ENCODE assay signal across 15 cellular contexts in genomic region chr3:14202874-14203520, GRCh38. TPM values are rescaled to one million over a fixed set of nuclear protein-coding genes. Genes with fewer than 3 reads are reported as not detected.
DNase-seq lines count a peak whose midpoint lies in the region; ATAC-seq, FAIRE-seq and TF ChIP-seq lines count a peak whose summit lies in the region.
"Had no signal": no experiment of that assay in that cellular context is flagged by ENCODE, and none has a peak within 500 bp of the region (broad histone marks: within the 10 kb centered on the region; RNA-seq: fewer than 3 reads in every experiment).

No MANE protein-coding gene starts in this region.

- H3K4me2 ChIP-seq in A549, result no peak overlapping the region
- H3K4me2 ChIP-seq in H9 (ENCODE audit: insufficient read depth, insufficient read length, low read length), result no peak overlapping the region
- no peak overlapping the region for H3K4me2 ChIP-seq in GM12878 (ENCODE audit: control insufficient read depth, insufficient read depth)
- H3K4me2 ChIP-seq in mesendoderm (ENCODE audit: low read length), result no peak overlapping the region
- H3K4me2 ChIP-seq: KMS-11 had no signal

- no peak overlapping the region for H2BK20ac ChIP-seq in H9 (ENCODE audit: low read depth, low read length, poor library complexity, severe bottlenecking)

- no peak overlapping the region for H3T11ph ChIP-seq in H9 (ENCODE audit: low read length)

- H4K91ac ChIP-seq in H9 (ENCODE audit: insufficient read length, low read depth, low read length), result no peak overlapping the region

- H2AK5ac ChIP-seq in H9 (ENCODE audit: insufficient read length, low read length) (no peak overlapping the region), mesendoderm (ENCODE audit: low read length) (no peak overlapping the region)

- H3K4me3 ChIP-seq in A549, result no peak overlapping the region
- no peak overlapping the region for H3K4me3 ChIP-seq in GM12878
- H3K4me3 ChIP-seq in mesendoderm (ENCODE audit: low read length), result no peak overlapping the region
- H3K4me3 ChIP-seq: BLaER1 treated with 17β-estradiol and CSF1 and Interleukin-3, amounts not matched to agents 10 nM and 100 nM; cardiac muscle cell; lower lobe of right lung; prostate gland had no signal

- H3K79me1 ChIP-seq in H9 (ENCODE audit: insufficient read depth, low read depth, low read length, poor library complexity, severe bottlenecking) (no peaks in the 10 kb centered on the region), mesendoderm (ENCODE audit: low read length) (no peaks in the 10 kb centered on the region)

- ATAC-seq in A549 (peak; percentile 35 to 40; a peak in 3 of 6 replicates), GM12878 (peak; percentile 19; the same call in 2 of the 3 replicates), GM21367 (IDR thresholded peaks at IDR 0.05; ENCODE audit: unreplicated experiment) (no peak)

- H3K9ac ChIP-seq in H9 (ENCODE audit: extremely low read depth, insufficient read length, low read length), result no peak overlapping the region
- no peak overlapping the region for H3K9ac ChIP-seq in GM12878 (ENCODE audit: control insufficient read depth, insufficient read depth, low read length)
- H3K9ac ChIP-seq in mesendoderm (ENCODE audit: low read length), result no peak overlapping the region
- H3K9ac ChIP-seq: KMS-11 had no signal

- H3K23ac ChIP-seq in H9 (ENCODE audit: insufficient read length, low read depth, low read length) (no peak overlapping the region), mesendoderm (ENCODE audit: low read length) (no peak overlapping the region)

- H4K8ac ChIP-seq in H9 (replicated peaks; ENCODE audit: insufficient read length, low read depth, low read length) (no peak overlapping the region), mesendoderm (ENCODE audit: low read depth, low read length) (no peak overlapping the region)

- no peak for TF ChIP-seq POLR2A in A549 (IDR thresholded peaks at IDR 0.05; ENCODE audit: low read length)
- no peak for TF ChIP-seq POLR2A in GM12878 (IDR thresholded peaks at IDR 0.05; ENCODE audit: low read depth, low read length)

- H3K27me3 ChIP-seq in H9 (ENCODE audit: insufficient read depth, low read length) (no peaks in the 10 kb centered on the region), GM12878 (replicated peaks in 1 of 2; ENCODE audit: control insufficient read depth in 2 of 2, insufficient read depth in 2 of 2, low read length in 1 of 2) (no peaks in the 10 kb centered on the region), mesendoderm (ENCODE audit: insufficient read depth, low read length, poor library complexity) (no peaks in the 10 kb centered on the region)
- H3K27me3 ChIP-seq: BLaER1 treated with 17β-estradiol and CSF1 and Interleukin-3, amounts not matched to agents 10 nM and 100 nM; cardiac muscle cell had no signal

- H3K9me3 Mint-ChIP-seq in H9, result no peaks in the 10 kb centered on the region

- no peak overlapping the region for H2BK15ac ChIP-seq in H9 (ENCODE audit: low read depth, low read length)
- H2BK15ac ChIP-seq in mesendoderm (replicated peaks; ENCODE audit: low read depth), result no peak overlapping the region

- TF ChIP-seq CTCF in A549 (IDR thresholded peaks at IDR 0.05) (no peak), H9 (conservative IDR thresholded peaks at IDR 0.05) (no peak), GM12878 (IDR thresholded peaks at IDR 0.05 in 2 of 3, conservative IDR thresholded peaks at IDR 0.05 in 1 of 3; ENCODE audit: control insufficient read depth in 2 of 3, extremely low read depth in 1 of 3, insufficient read depth in 1 of 3, low read depth in 3 of 3, low read length in 3 of 3) (no peak)

- TF ChIP-seq EP300 in A549 (IDR thresholded peaks at IDR 0.05) (no peak), GM12878 (IDR thresholded peaks at IDR 0.05; ENCODE audit: borderline replicate concordance in 1 of 2, control insufficient read depth in 1 of 2, low read depth in 2 of 2, low read length in 2 of 2) (no peak)

- H3K36me3 ChIP-seq in GM12878 (ENCODE audit: control insufficient read depth in 2 of 2, insufficient read depth in 2 of 2, low read length in 1 of 2), result peaks cover 0 to 6% of the 10 kb centered on the region in 2 experiments; a peak in 2 of 4 replicates
- peaks cover 3% of the 10 kb centered on the region for H3K36me3 ChIP-seq in mesendoderm (ENCODE audit: control insufficient read depth, insufficient read depth, low read length)
- H3K36me3 ChIP-seq: prostate gland had no signal

- CTCF ChIA-PET in A549 (lab: Yijun Ruan, JAX) (interaction anchor here (0.6 to 5.4 kb wide), 79 partner anchors 8 to 724 kb away, joined by 3 to 69 read pairs (median 5); partner anchors contain the start of genes LSM3 and XPC), GM12878 (lab: Yijun Ruan, JAX) (interaction anchor here (0.6 to 3.6 kb wide), 57 partner anchors 8 to 731 kb away, joined by 3 to 46 read pairs (median 5); partner anchors contain the start of genes LSM3 and XPC)

- H3K4me1 ChIP-seq in A549, result no peaks in the 10 kb centered on the region
- H3K4me1 ChIP-seq in H9 (ENCODE audit: insufficient read depth, low read length), result no peaks in the 10 kb centered on the region
- H3K4me1 ChIP-seq in GM12878 (ENCODE audit: control insufficient read depth, insufficient read depth, low read length), result no peaks in the 10 kb centered on the region
- H3K4me1 ChIP-seq in mesendoderm (ENCODE audit: control insufficient read depth, low read depth, low read length), result no peaks in the 10 kb centered on the region

- H3K27ac ChIP-seq in A549 (no peak overlapping the region), H9 (ENCODE audit: insufficient read length, low read depth, low read length) (no peak overlapping the region), GM12878 (ENCODE audit: control insufficient read depth, insufficient read depth) (no peak overlapping the region), mesendoderm (ENCODE audit: low read depth, low read length) (no peak overlapping the region)
- H3K27ac ChIP-seq: cardiac muscle cell, KMS-11, lower lobe of right lung, prostate gland had no signal

- peaks cover 6 to 15% (median 14%) of the 10 kb centered on the region in 3 experiments; a peak in 6 of 7 replicates for H3K36me3 Mint-ChIP-seq in H9 (ENCODE audit: insufficient read depth in 1 of 3, low read depth in 3 of 3)

- H3K9me3 ChIP-seq in A549, result no peaks in the 10 kb centered on the region
- H3K9me3 ChIP-seq in H9 (ENCODE audit: control insufficient read depth, low read depth, low read length), result no peaks in the 10 kb centered on the region
- H3K9me3 ChIP-seq in GM12878 (replicated peaks; ENCODE audit: control insufficient read depth, insufficient read depth, low read length), result no peaks in the 10 kb centered on the region
- H3K9me3 ChIP-seq: BLaER1 treated with 17β-estradiol and CSF1 and Interleukin-3, amounts not matched to agents 10 nM and 100 nM; lower lobe of right lung; prostate gland had no signal

- H2BK120ac ChIP-seq in H9 (ENCODE audit: low read depth, low read length, poor library complexity, severe bottlenecking) (no peak overlapping the region), mesendoderm (ENCODE audit: low read depth, low read length) (no peak overlapping the region)

- H3K4me3 Mint-ChIP-seq in H9, result no peak overlapping the region

- no peak overlapping the region for H4K5ac ChIP-seq in H9 (ENCODE audit: insufficient read length, low read depth, low read length)
- H4K5ac ChIP-seq in mesendoderm (ENCODE audit: low read length), result no peak overlapping the region

- no peak overlapping the region for H3K14ac ChIP-seq in H9 (ENCODE audit: insufficient read depth, low read length)

- H3K18ac ChIP-seq in H9 (ENCODE audit: insufficient read length, low read depth, low read length), result no peak overlapping the region
- no peak overlapping the region for H3K18ac ChIP-seq in mesendoderm (ENCODE audit: low read length)

- H4K20me1 ChIP-seq in H9 (ENCODE audit: control insufficient read depth, insufficient read depth, insufficient read length) (peaks cover 2% of the 10 kb centered on the region), GM12878 (ENCODE audit: control insufficient read depth, insufficient read depth) (no peaks in the 10 kb centered on the region; the same call in 1 of the 2 replicates)

- SMC1A ChIA-PET in GM12878 (lab: Charles Lee; ENCODE audit: uncharacterized antibody, unreplicated experiment), result interaction anchor here (0.9 to 3.0 kb wide), 20 partner anchors 9 to 330 kb away, joined by 3 to 26 read pairs (median 4); partner anchors contain the start of genes LSM3 and XPC

- FAIRE-seq in A549 (lab: Jason Lieb, UNC) (no peak), GM12878 (lab: Jason Lieb, UNC) (peak; percentile 18)
- FAIRE-seq: endometrium had no signal

- POLR2A ChIA-PET in A549 (lab: Yijun Ruan, JAX), result interaction anchor here (1.2 kb wide), 2 partner anchors 24 to 78 kb away, joined by 3 to 11 read pairs; partner anchors contain the start of genes CHCHD4, LSM3, TMEM43 and XPC
- POLR2A ChIA-PET in GM12878 (lab: Charles Lee), result no interaction called here

- H2BK5ac ChIP-seq in H9 (ENCODE audit: insufficient read length, low read length) (no peak overlapping the region), mesendoderm (ENCODE audit: low read length) (no peak overlapping the region)

- peaks cover 0 to 4% of the 10 kb centered on the region in 2 experiments; a peak in 2 of 4 replicates for H3K4me1 Mint-ChIP-seq in H9

- peak overlapping the region in 2 of 3 experiments; percentile 70 to 82; a peak in 4 of 7 replicates for H3K27ac Mint-ChIP-seq in H9

- in situ Hi-C loops in GM12878 (cut with MboI), result loop anchor here (5.0 kb wide), 1 partner anchor 274 kb away; no protein-coding TSS in a partner anchor

- H3K23me2 ChIP-seq in H9 (ENCODE audit: insufficient read length, low read depth, low read length, poor library complexity, severe bottlenecking), result no peaks in the 10 kb centered on the region

- no peak overlapping the region for H2BK12ac ChIP-seq in H9 (ENCODE audit: insufficient read length, low read depth, low read length)

- no peak for DNase-seq in A549 (ENCODE audit: low read depth in 1 of 2, low spot score in 1 of 2)
- no peak for DNase-seq in H9
- no peak for DNase-seq in GM12878 (ENCODE audit: low read depth, low spot score)
- DNase-seq in mesendoderm, result no peak
- DNase-seq in medulla oblongata (ENCODE audit: extremely low spot score), result no peak
- DNase-seq in cerebellar cortex (ENCODE audit: low spot score), result no peak
- DNase-seq: NCI-H1436 treated with DMSO at 0.1 percent for 48 hours, NCI-H2107 had no signal

- H3K56ac ChIP-seq in H9 (ENCODE audit: insufficient read length, low read depth, low read length) (no peak overlapping the region), mesendoderm (ENCODE audit: low read length) (peak overlapping the region; percentile 32)

- H2AFZ ChIP-seq in H9 (ENCODE audit: low read length) (no peak overlapping the region), GM12878 (ENCODE audit: control insufficient read depth, low read depth, low read length) (no peak overlapping the region)

- 59% methylated on average over 23 of the region's 23 CpGs for WGBS in A549 (ENCODE audit: missing lambda C conversion rate)
- no CpG with 5 or more reads among the region's 23 CpGs for WGBS in H9 (ENCODE audit: extremely low coverage, insufficient read length, low lambda C conversion rate)
- 52% methylated on average over 23 of the region's 23 CpGs for WGBS in GM12878 (ENCODE audit: insufficient coverage, insufficient replicate concordance, low lambda C conversion rate, missing lambda C conversion rate)
- no CpG with 5 or more reads among the region's 23 CpGs for WGBS in mesendoderm (ENCODE audit: extremely low coverage, insufficient coverage, low lambda C conversion rate)

- RAD21 ChIA-PET in GM12878 (lab: Charles Lee; ENCODE audit: unreplicated experiment), result interaction anchor here (0.8 to 3.5 kb wide), 16 partner anchors 19 to 719 kb away, joined by 3 to 26 read pairs (median 6); no protein-coding TSS in a partner anchor

- TF ChIP-seq RAD21 in A549 (conservative IDR thresholded peaks at IDR 0.05 in 1 of 2, IDR thresholded peaks at IDR 0.05 in 1 of 2) (no peak), GM12878 (IDR thresholded peaks at IDR 0.05; ENCODE audit: insufficient read depth, low read depth, low read length) (no peak)

- H3K4ac ChIP-seq in H9 (ENCODE audit: low read depth, low read length) (no peak overlapping the region), mesendoderm (ENCODE audit: low read depth, low read length) (no peak overlapping the region)

- no peaks in the 10 kb centered on the region; the same call in 1 of the 2 replicates for H3K27me3 Mint-ChIP-seq in H9 (ENCODE audit: low read depth)

- intact Hi-C loops in GM12878 (cut with micrococcal nuclease; ENCODE audit: unreplicated experiment), result loop anchor here (1.0 to 10.0 kb wide), 4 partner anchors 58 to 719 kb away; no protein-coding TSS in a partner anchor

- H3K79me2 ChIP-seq in H9 (ENCODE audit: insufficient read depth, low read length), result no peaks in the 10 kb centered on the region
- H3K79me2 ChIP-seq in GM12878 (ENCODE audit: control insufficient read depth, insufficient read depth, low read length), result no peaks in the 10 kb centered on the region
- no peaks in the 10 kb centered on the region for H3K79me2 ChIP-seq in mesendoderm (ENCODE audit: control insufficient read depth, insufficient read depth, low read length)

- BruUV-seq in GM12878 (replicated peaks; lab: Mats Ljungman, UMichigan), result no TSS peak

RNA-seq across cellular contexts. Expression of gene LSM3, which starts 24.4 kb away (rescaled TPM):
- polyA plus RNA-seq in A549 (2011; rRNA removed), result 11.8 and 23.9 TPM in 2 replicates
- polyA plus RNA-seq in A549 (2012; cell fraction: cytosol; rRNA removed), result 6.5 and 9.1 TPM in 2 replicates
- polyA plus RNA-seq in A549 (2012; cell fraction: nucleus; rRNA removed), result 1.2 and 2.5 TPM in 2 replicates
- 32.0 to 36.1 TPM (median 33.0 TPM) in 3 replicates for polyA plus RNA-seq in A549 (2017; fragmentation: RNase III; extraction: RNeasy Plus Mini Kit Qiagen cat#74134 plus additional on column Dnase treatment)
- 1.8 and 2.4 TPM in 2 replicates for polyA minus RNA-seq in A549 (2011; rRNA and poly(A)+ RNA removed)
- 23.5 and 24.4 TPM in 2 replicates for total RNA-seq in H9 (2021)
- 7.5 and 7.9 TPM in 2 replicates for total RNA-seq in GM12878 (2013; cell fraction: nucleolus; rRNA removed)
- 15.5 and 17.1 TPM in 2 replicates for total RNA-seq in GM12878 (2014; rRNA removed)
- total RNA-seq in GM12878 (2014; rRNA removed; fragmentation: Illumina TruSeq; extraction: Trizol), result 26.8 and 30.5 TPM in 2 replicates
- 16.0 and 18.3 TPM in 2 replicates for total RNA-seq in GM12878 (2021)
- 10.9 TPM for polyA plus RNA-seq in GM12878 (2011; ENCODE audit: low read depth)
- polyA plus RNA-seq in GM12878 (2011; rRNA removed), result 25.2 and 44.6 TPM in 2 replicates
- polyA plus RNA-seq in GM12878 (2011; cell fraction: cytosol; rRNA removed), result 5.2 and 5.9 TPM in 2 replicates
- 5.4 and 6.0 TPM in 2 replicates for polyA plus RNA-seq in GM12878 (2011; cell fraction: nucleus; rRNA removed)
- 17.9 and 22.1 TPM in 2 replicates for polyA plus RNA-seq in GM12878 (2012)
- polyA plus RNA-seq in GM12878 (2014; fragmentation: Illumina TruSeq; extraction: Trizol), result 27.8 and 33.8 TPM in 2 replicates
- 100 to 1,000 TPM in 1 of 2 experiments, 10 to 100 TPM in 1; 98.1 to 111 TPM for polyA plus RNA-seq in GM12878 (2014; fragmentation: Nextera tagmentation; extraction: Ambion mirVana)
- 20.0 and 23.9 TPM in 2 replicates for polyA plus RNA-seq in GM12878 (2014; rRNA removed)
- 10 to 100 TPM; 79.6 to 85.3 TPM for polyA plus RNA-seq in GM12878 (2016; fragmentation: Nextera tagmentation; extraction: Ambion mirVana)
- polyA minus RNA-seq in GM12878 (2011; rRNA and poly(A)+ RNA removed), result 2.9 and 3.2 TPM in 2 replicates
- 1.8 and 2.1 TPM in 2 replicates for polyA minus RNA-seq in GM12878 (2011; cell fraction: cytosol; rRNA and poly(A)+ RNA removed)
- 2.7 and 5.9 TPM in 2 replicates for polyA minus RNA-seq in GM12878 (2011; cell fraction: nucleus; rRNA and poly(A)+ RNA removed)
- polyA plus RNA-seq in mesendoderm (2013, experiment 1 of 2), result 50.3 TPM
- polyA plus RNA-seq in mesendoderm (2013, experiment 2 of 2), result 49.8 TPM

RNA-seq across cellular contexts. Expression of gene XPC, which starts 24.6 kb away (rescaled TPM):
- polyA plus RNA-seq in A549 (2011; rRNA removed), result 36.3 and 58.9 TPM in 2 replicates
- 21.1 and 22.1 TPM in 2 replicates for polyA plus RNA-seq in A549 (2012; cell fraction: cytosol; rRNA removed)
- 41.2 and 43.4 TPM in 2 replicates for polyA plus RNA-seq in A549 (2012; cell fraction: nucleus; rRNA removed)
- 33.8 to 35.4 TPM (median 34.4 TPM) in 3 replicates for polyA plus RNA-seq in A549 (2017; fragmentation: RNase III; extraction: RNeasy Plus Mini Kit Qiagen cat#74134 plus additional on column Dnase treatment)
- 33.0 and 37.9 TPM in 2 replicates for polyA minus RNA-seq in A549 (2011; rRNA and poly(A)+ RNA removed)
- total RNA-seq in H9 (2021), result 25.6 and 30.3 TPM in 2 replicates
- 61.0 and 69.0 TPM in 2 replicates for total RNA-seq in GM12878 (2013; cell fraction: nucleolus; rRNA removed)
- 30.2 and 32.9 TPM in 2 replicates for total RNA-seq in GM12878 (2014; rRNA removed)
- 27.9 and 29.5 TPM in 2 replicates for total RNA-seq in GM12878 (2014; rRNA removed; fragmentation: Illumina TruSeq; extraction: Trizol)
- 32.9 and 35.1 TPM in 2 replicates for total RNA-seq in GM12878 (2021)
- polyA plus RNA-seq in GM12878 (2011; ENCODE audit: low read depth), result 20.3 TPM
- polyA plus RNA-seq in GM12878 (2011; rRNA removed), result 19.2 and 27.7 TPM in 2 replicates
- polyA plus RNA-seq in GM12878 (2011; cell fraction: cytosol; rRNA removed), result 19.1 and 21.0 TPM in 2 replicates
- 80.0 and 91.2 TPM in 2 replicates for polyA plus RNA-seq in GM12878 (2011; cell fraction: nucleus; rRNA removed)
- polyA plus RNA-seq in GM12878 (2012), result 23.5 and 29.0 TPM in 2 replicates
- 31.5 and 36.3 TPM in 2 replicates for polyA plus RNA-seq in GM12878 (2014; fragmentation: Illumina TruSeq; extraction: Trizol)
- 1 to 10 TPM; 4.0 to 6.1 TPM for polyA plus RNA-seq in GM12878 (2014; fragmentation: Nextera tagmentation; extraction: Ambion mirVana)
- 25.8 and 28.1 TPM in 2 replicates for polyA plus RNA-seq in GM12878 (2014; rRNA removed)
- polyA plus RNA-seq in GM12878 (2016; fragmentation: Nextera tagmentation; extraction: Ambion mirVana), result 10 to 100 TPM; 45.7 to 48.3 TPM
- polyA minus RNA-seq in GM12878 (2011; rRNA and poly(A)+ RNA removed), result 30.3 and 31.2 TPM in 2 replicates
- polyA minus RNA-seq in GM12878 (2011; cell fraction: cytosol; rRNA and poly(A)+ RNA removed), result 12.4 and 13.0 TPM in 2 replicates
- polyA minus RNA-seq in GM12878 (2011; cell fraction: nucleus; rRNA and poly(A)+ RNA removed), result 33.9 and 45.0 TPM in 2 replicates
- polyA plus RNA-seq in mesendoderm (2013, experiment 1 of 2), result 12.8 TPM
- polyA plus RNA-seq in mesendoderm (2013, experiment 2 of 2), result 12.3 TPM
